ENCODE assay signal across 1 cellular context in genomic region chrX:21376636-21377035, GRCh38.
TF ChIP-seq lines count a peak whose summit lies in the region.

No MANE protein-coding gene starts in this region.

TF ChIP-seq in A549, 52 proteins besides CTCF, POLR2A, EP300 and RAD21 (continued from another document):
- TF ChIP-seq ATOH8 (CRISPR knock-in tag; IDR thresholded peaks at IDR 0.05; ENCODE audit: low read depth) (no peak), JUNB (IDR thresholded peaks at IDR 0.05) (no peak), CHD2 (IDR thresholded peaks at IDR 0.05; ENCODE audit: low read length, partially characterized antibody) (no peak), RCOR1 (IDR thresholded peaks at IDR 0.05; ENCODE audit: low read depth, low read length) (no peak), HDAC2 (IDR thresholded peaks at IDR 0.05) (no peak), ELK1 (IDR thresholded peaks at IDR 0.05; ENCODE audit: low read depth, low read length) (no peak), PHF8 (IDR thresholded peaks at IDR 0.05; ENCODE audit: borderline replicate concordance, low read depth) (no peak), HEYL (CRISPR knock-in tag; IDR thresholded peaks at IDR 0.05) (no peak), SREBF2 (IDR thresholded peaks at IDR 0.05) (no peak), BHLHE40 (IDR thresholded peaks at IDR 0.05; ENCODE audit: low read depth, low read length) (no peak), ZSCAN20 (CRISPR knock-in tag; IDR thresholded peaks at IDR 0.05) (no peak), ZNF302 (CRISPR knock-in tag; IDR thresholded peaks at IDR 0.05) (no peak), FOSB (CRISPR knock-in tag; IDR thresholded peaks at IDR 0.05) (no peak), RFX5 (IDR thresholded peaks at IDR 0.05) (no peak), TP53 (CRISPR knock-in tag; IDR thresholded peaks at IDR 0.05) (no peak), HES2 (IDR thresholded peaks at IDR 0.05) (no peak)
- TF ChIP-seq, protein P1, sequence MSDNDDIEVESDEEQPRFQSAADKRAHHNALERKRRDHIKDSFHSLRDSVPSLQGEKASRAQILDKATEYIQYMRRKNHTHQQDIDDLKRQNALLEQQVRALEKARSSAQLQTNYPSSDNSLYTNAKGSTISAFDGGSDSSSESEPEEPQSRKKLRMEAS (IDR thresholded peaks at IDR 0.05) = no peak
- TF ChIP-seq, protein P2, sequence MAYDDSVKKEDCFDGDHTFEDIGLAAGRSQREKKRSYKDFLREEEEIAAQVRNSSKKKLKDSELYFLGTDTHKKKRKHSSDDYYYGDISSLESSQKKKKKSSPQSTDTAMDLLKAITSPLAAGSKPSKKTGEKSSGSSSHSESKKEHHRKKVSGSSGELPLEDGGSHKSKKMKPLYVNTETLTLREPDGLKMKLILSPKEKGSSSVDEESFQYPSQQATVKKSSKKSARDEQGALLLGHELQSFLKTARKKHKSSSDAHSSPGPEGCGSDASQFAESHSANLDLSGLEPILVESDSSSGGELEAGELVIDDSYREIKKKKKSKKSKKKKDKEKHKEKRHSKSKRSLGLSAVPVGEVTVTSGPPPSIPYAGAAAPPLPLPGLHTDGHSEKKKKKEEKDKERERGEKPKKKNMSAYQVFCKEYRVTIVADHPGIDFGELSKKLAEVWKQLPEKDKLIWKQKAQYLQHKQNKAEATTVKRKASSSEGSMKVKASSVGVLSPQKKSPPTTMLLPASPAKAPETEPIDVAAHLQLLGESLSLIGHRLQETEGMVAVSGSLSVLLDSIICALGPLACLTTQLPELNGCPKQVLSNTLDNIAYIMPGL (CRISPR knock-in tag; IDR thresholded peaks at IDR 0.05; ENCODE audit: borderline replicate concordance) = no peak
